ENCODE assay signal across 1 cellular context in genomic region chr20:37336369-37337207, GRCh38.
TF ChIP-seq lines count a peak whose summit lies in the region.

No MANE protein-coding gene starts in this region.

TF ChIP-seq in HCT116, 20 proteins besides CTCF, POLR2A, EP300 and RAD21 (continued from another document):
- TF ChIP-seq TCF7L2 (IDR thresholded peaks at IDR 0.05; ENCODE audit: borderline replicate concordance, extremely low read depth, insufficient read depth, insufficient read length) (no peak), EZH2 (IDR thresholded peaks at IDR 0.05) (no peak), JUND (IDR thresholded peaks at IDR 0.05) (no peak), ZFX (IDR thresholded peaks at IDR 0.05) (no peak)
